ENCODE assay signal across 9 cellular contexts in the genomic region with DNA sequence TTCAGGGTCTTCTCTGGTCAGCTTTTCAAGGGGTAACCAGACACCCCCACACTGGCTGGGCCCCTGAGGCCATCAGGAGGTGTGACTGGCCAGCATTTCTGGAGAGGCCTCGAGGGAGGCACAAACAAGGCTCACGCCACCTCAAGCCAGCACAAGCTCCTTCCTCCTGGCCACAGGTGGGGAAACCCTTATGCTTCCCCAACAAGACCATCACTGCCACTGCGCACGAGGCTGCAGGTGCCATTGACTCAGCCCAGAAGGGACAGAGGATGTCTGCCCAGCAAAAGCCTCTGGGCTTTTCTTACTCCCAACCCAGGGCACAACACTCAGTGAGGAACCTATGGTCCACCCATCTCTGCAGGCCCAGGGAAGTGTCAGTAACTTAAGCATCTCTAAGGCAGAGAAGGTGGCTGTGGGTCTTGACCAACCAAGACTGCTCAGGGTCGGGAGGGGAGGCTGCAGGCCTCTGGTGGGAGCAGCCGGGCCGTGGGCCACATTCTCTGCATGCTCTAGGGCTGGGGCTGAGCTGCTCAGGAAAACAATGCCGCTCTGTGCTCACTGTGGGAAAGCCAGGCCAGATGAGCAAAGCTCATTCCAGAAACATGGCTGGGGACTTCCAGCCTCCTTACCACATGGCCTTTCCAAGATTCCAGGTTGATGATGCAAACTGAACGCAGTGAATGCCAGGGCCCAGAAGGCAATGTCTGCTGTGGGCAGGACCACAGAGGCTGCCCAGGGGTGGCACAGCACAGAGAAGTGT. TPM values are rescaled to one million over a fixed set of nuclear protein-coding genes. Genes with fewer than 3 reads are reported as not detected.
A peak's percentile ranks its signal among the peaks of the same experiment; 100 is the strongest.
DNase-seq lines count a peak whose midpoint lies in the region; ATAC-seq and TF ChIP-seq lines count a peak whose summit lies in the region.
"Had no signal": no experiment of that assay in that cellular context is flagged by ENCODE, and none has a peak within 500 bp of the region (broad histone marks: within the 10 kb centered on the region; RNA-seq: fewer than 3 reads in every experiment).

No MANE protein-coding gene starts in this region.

- no peak overlapping the region for H2AK5ac ChIP-seq in mesendoderm (ENCODE audit: low read length)

- no peak overlapping the region for H2BK15ac ChIP-seq in mesendoderm (replicated peaks; ENCODE audit: low read depth)

- H3K79me1 ChIP-seq in mesendoderm (ENCODE audit: low read length): no peaks in the 10 kb centered on the region

- intact Hi-C loops in activated CD8-positive, alpha-beta T cell treated with anti-CD3 and anti-CD28 coated beads for 36 hours (cut with micrococcal nuclease): no loop called here
- intact Hi-C loops in transverse colon (cut with DNase I; ENCODE audit: low total_unique reads): no loop called here

- no peaks in the 10 kb centered on the region for H3K36me3 Mint-ChIP-seq in activated CD8-positive, alpha-beta T cell treated with anti-CD3 and anti-CD28 coated beads, Interleukin-2, amount 10 ng/mL, durations not matched to agents 7 days and 5 days (ENCODE audit: low read depth)
- no peaks in the 10 kb centered on the region for H3K36me3 Mint-ChIP-seq in activated CD8-positive, alpha-beta T cell treated with anti-CD3 and anti-CD28 coated beads for 36 hours (ENCODE audit: low read depth)
- H3K36me3 Mint-ChIP-seq in effector memory CD8-positive, alpha-beta T cell (ENCODE audit: insufficient read depth): no peaks in the 10 kb centered on the region

- no peak overlapping the region for H3K27ac ChIP-seq in mesendoderm (ENCODE audit: low read depth, low read length)
- peak overlapping the region; percentile 13 to 53 (median 40) for H3K27ac ChIP-seq in transverse colon

- no peak for DNase-seq in activated CD8-positive, alpha-beta T cell treated with anti-CD3 and anti-CD28 coated beads, Interleukin-2, amount 10 ng/mL, durations not matched to agents 7 days and 5 days
- DNase-seq in activated CD8-positive, alpha-beta T cell treated with anti-CD3 and anti-CD28 coated beads for 36 hours: no peak
- no peak for DNase-seq in effector memory CD8-positive, alpha-beta T cell
- DNase-seq in mesendoderm (peak; percentile 83), transverse colon (no peak), activated gamma-delta T cell (lab: John Stamatoyannopoulos, UW) (no peak), MV-4-11 (lab: John Stamatoyannopoulos, UW) (no peak), NCI-H446 treated with DMSO at 0.1 percent for 48 hours (lab: John Stamatoyannopoulos, UW) (no peak)

- no peak overlapping the region for H3K56ac ChIP-seq in mesendoderm (ENCODE audit: low read length)

- H3K23ac ChIP-seq in mesendoderm (ENCODE audit: low read length): no peak overlapping the region

- H3K9ac ChIP-seq in mesendoderm (ENCODE audit: low read length): no peak overlapping the region

- no peak overlapping the region for H4K5ac ChIP-seq in mesendoderm (ENCODE audit: low read length)

- no peak overlapping the region for H3K18ac ChIP-seq in mesendoderm (ENCODE audit: low read length)

- no peak overlapping the region for H3K4me2 ChIP-seq in mesendoderm (ENCODE audit: low read length)

- no peak for TF ChIP-seq CTCF in activated CD8-positive, alpha-beta T cell treated with anti-CD3 and anti-CD28 coated beads for 36 hours (IDR thresholded peaks at IDR 0.05)
- no peak for TF ChIP-seq CTCF in transverse colon (IDR thresholded peaks at IDR 0.05)

- H2BK5ac ChIP-seq in mesendoderm (ENCODE audit: low read length): no peak overlapping the region

- H2BK120ac ChIP-seq in mesendoderm (ENCODE audit: low read depth, low read length): no peak overlapping the region

- POLR2A ChIA-PET in activated CD8-positive, alpha-beta T cell treated with anti-CD3 and anti-CD28 coated beads, Interleukin-2, amount 10 ng/mL, durations not matched to agents 7 days and 5 days (lab: Charles Lee): interaction anchor here (1.0 kb wide), 1 partner anchor 38 kb away, joined by 3 read pairs; no protein-coding TSS in a partner anchor
- POLR2A ChIA-PET in activated CD8-positive, alpha-beta T cell treated with anti-CD3 and anti-CD28 coated beads for 36 hours (lab: Charles Lee): no interaction called here

- no peak overlapping the region for H3K4ac ChIP-seq in mesendoderm (ENCODE audit: low read depth, low read length)

- no peaks in the 10 kb centered on the region for H3K4me1 ChIP-seq in mesendoderm (ENCODE audit: control insufficient read depth, low read depth, low read length)
- H3K4me1 ChIP-seq in transverse colon: peaks cover 4 to 12% (median 6%) of the 10 kb centered on the region in 4 donors

- H3K9me3 ChIP-seq in transverse colon: no peaks in the 10 kb centered on the region

- H3K4me1 Mint-ChIP-seq in activated CD8-positive, alpha-beta T cell treated with anti-CD3 and anti-CD28 coated beads, Interleukin-2, amount 10 ng/mL, durations not matched to agents 7 days and 5 days (ENCODE audit: low read depth): peaks cover 39% of the 10 kb centered on the region
- peaks cover 6% of the 10 kb centered on the region for H3K4me1 Mint-ChIP-seq in activated CD8-positive, alpha-beta T cell treated with anti-CD3 and anti-CD28 coated beads for 36 hours (ENCODE audit: low read depth)
- peaks cover 0 to 11% of the 10 kb centered on the region in 2 donors for H3K4me1 Mint-ChIP-seq in effector memory CD8-positive, alpha-beta T cell (ENCODE audit: low read depth in 2 of 2)
- H3K4me1 Mint-ChIP-seq: activated B cell treated with CpG ODN at 0.5 μM for 24 hours had no signal

- WGBS in mesendoderm (ENCODE audit: extremely low coverage, insufficient coverage, low lambda C conversion rate): no CpG with 5 or more reads among the region's 9 CpGs
- 79 to 90% methylated on average over 2 to 9 of the region's 9 CpGs for WGBS in transverse colon (ENCODE audit: low coverage in 1 of 2), 2 donors

- CTCF ChIA-PET in activated CD8-positive, alpha-beta T cell treated with anti-CD3 and anti-CD28 coated beads, Interleukin-2, amount 10 ng/mL, durations not matched to agents 7 days and 5 days (lab: Charles Lee): interaction anchor here (1.1 to 2.2 kb wide), 4 partner anchors 17 to 41 kb away, joined by 3 to 7 read pairs (median 4); no protein-coding TSS in a partner anchor
- CTCF ChIA-PET in activated CD8-positive, alpha-beta T cell treated with anti-CD3 and anti-CD28 coated beads for 36 hours (lab: Charles Lee): interaction anchor here (1.0 to 1.3 kb wide), 2 partner anchors 18 to 31 kb away, joined by 3 read pairs; no protein-coding TSS in a partner anchor

- H3K79me2 ChIP-seq in mesendoderm (ENCODE audit: control insufficient read depth, insufficient read depth, low read length): no peaks in the 10 kb centered on the region

- H3K4me3 ChIP-seq in mesendoderm (ENCODE audit: low read length) (no peak overlapping the region), transverse colon (no peak overlapping the region)

- H3K36me3 ChIP-seq in mesendoderm (ENCODE audit: control insufficient read depth, insufficient read depth, low read length) (no peaks in the 10 kb centered on the region), transverse colon (no peaks in the 10 kb centered on the region)

- no peak overlapping the region for H3K4me3 Mint-ChIP-seq in activated CD8-positive, alpha-beta T cell treated with anti-CD3 and anti-CD28 coated beads, Interleukin-2, amount 10 ng/mL, durations not matched to agents 7 days and 5 days
- H3K4me3 Mint-ChIP-seq in activated CD8-positive, alpha-beta T cell treated with anti-CD3 and anti-CD28 coated beads for 36 hours: no peak overlapping the region
- H3K4me3 Mint-ChIP-seq in effector memory CD8-positive, alpha-beta T cell: no peak overlapping the region
- H3K4me3 Mint-ChIP-seq: activated B cell treated with CpG ODN at 0.5 μM for 24 hours had no signal

- no peak for TF ChIP-seq EP300 in transverse colon (IDR thresholded peaks at IDR 0.05; ENCODE audit: low read depth)

- no peak overlapping the region for H4K8ac ChIP-seq in mesendoderm (ENCODE audit: low read depth, low read length)

- ATAC-seq in activated CD8-positive, alpha-beta T cell treated with anti-CD3 and anti-CD28 coated beads, Interleukin-2, amount 10 ng/mL, durations not matched to agents 7 days and 5 days: no peak
- no peak for ATAC-seq in activated CD8-positive, alpha-beta T cell treated with anti-CD3 and anti-CD28 coated beads for 36 hours
- no peak for ATAC-seq in effector memory CD8-positive, alpha-beta T cell (replicated peaks)

- H3K27me3 Mint-ChIP-seq in activated CD8-positive, alpha-beta T cell treated with anti-CD3 and anti-CD28 coated beads, Interleukin-2, amount 10 ng/mL, durations not matched to agents 7 days and 5 days (ENCODE audit: low read depth): peaks cover 2% of the 10 kb centered on the region
- H3K27me3 Mint-ChIP-seq in activated CD8-positive, alpha-beta T cell treated with anti-CD3 and anti-CD28 coated beads for 36 hours: peaks cover 6% of the 10 kb centered on the region
- peaks cover 0 to 19% of the 10 kb centered on the region in 2 donors for H3K27me3 Mint-ChIP-seq in effector memory CD8-positive, alpha-beta T cell
- H3K27me3 Mint-ChIP-seq: activated B cell treated with CpG ODN at 0.5 μM for 24 hours had no signal

- peak overlapping the region; percentile 65 for H3K27ac Mint-ChIP-seq in activated CD8-positive, alpha-beta T cell treated with anti-CD3 and anti-CD28 coated beads, Interleukin-2, amount 10 ng/mL, durations not matched to agents 7 days and 5 days
- no peak overlapping the region for H3K27ac Mint-ChIP-seq in activated CD8-positive, alpha-beta T cell treated with anti-CD3 and anti-CD28 coated beads for 36 hours
- peak overlapping the region; percentile 51 to 81 for H3K27ac Mint-ChIP-seq in effector memory CD8-positive, alpha-beta T cell
- H3K27ac Mint-ChIP-seq: activated B cell treated with CpG ODN at 0.5 μM for 24 hours had no signal

- H3K9me3 Mint-ChIP-seq in activated CD8-positive, alpha-beta T cell treated with anti-CD3 and anti-CD28 coated beads, Interleukin-2, amount 10 ng/mL, durations not matched to agents 7 days and 5 days (ENCODE audit: insufficient read depth): no peaks in the 10 kb centered on the region
- peaks cover 4% of the 10 kb centered on the region for H3K9me3 Mint-ChIP-seq in activated CD8-positive, alpha-beta T cell treated with anti-CD3 and anti-CD28 coated beads for 36 hours
- no peaks in the 10 kb centered on the region for H3K9me3 Mint-ChIP-seq in effector memory CD8-positive, alpha-beta T cell
- H3K9me3 Mint-ChIP-seq: activated B cell treated with CpG ODN at 0.5 μM for 24 hours had no signal

- TF ChIP-seq POLR2A in transverse colon (IDR thresholded peaks at IDR 0.05): no peak

- in situ Hi-C loops in transverse colon (cut with MboI; ENCODE audit: low pct_ligation_motif_present in 1 of 4, low pct_unique_long_range_greater_than_20kb in 1 of 4, low sequenced_read_pairs in 3 of 4): no loop called here

- H3K27me3 ChIP-seq in mesendoderm (ENCODE audit: insufficient read depth, low read length, poor library complexity): no peaks in the 10 kb centered on the region
- H3K27me3 ChIP-seq in transverse colon: no peaks in the 10 kb centered on the region

RNA-seq across cellular contexts. Expression of a gene that starts 24.2 kb away (rescaled TPM):
- 1 to 10 TPM in 1 of 2 experiments, under 1 TPM in 1; 0.76 to 1.6 TPM for total RNA-seq in activated CD8-positive, alpha-beta T cell treated with anti-CD3 and anti-CD28 coated beads, Interleukin-2, amount 10 ng/mL, durations not matched to agents 7 days and 5 days
- 1 to 10 TPM; 1.8 to 1.9 TPM for total RNA-seq in activated CD8-positive, alpha-beta T cell treated with anti-CD3 and anti-CD28 coated beads for 36 hours
- 3.1 TPM for polyA plus RNA-seq in mesendoderm (2013, experiment 1 of 2)
- polyA plus RNA-seq in mesendoderm (2013, experiment 2 of 2): 3.9 TPM
- total RNA-seq in transverse colon: 10 to 100 TPM; 26.8 to 37.8 (median 27.5) TPM

RNA-seq across cellular contexts. Expression of a gene that starts 24.2 kb away (rescaled TPM):
- total RNA-seq in activated CD8-positive, alpha-beta T cell treated with anti-CD3 and anti-CD28 coated beads, Interleukin-2, amount 10 ng/mL, durations not matched to agents 7 days and 5 days: not detected
- total RNA-seq in activated CD8-positive, alpha-beta T cell treated with anti-CD3 and anti-CD28 coated beads for 36 hours: not detected
- not detected for polyA plus RNA-seq in mesendoderm (2013, experiment 1 of 2)
- polyA plus RNA-seq in mesendoderm (2013, experiment 2 of 2): not detected
- total RNA-seq in transverse colon: 10 to 100 TPM in 3 of 4 donors, 1 to 10 TPM in 1; 9.5 to 49.4 (median 16.5) TPM
- total RNA-seq: activated B cell treated with CpG ODN at 0.5 μM for 24 hours had no signal

RNA-seq across cellular contexts. Expression of a gene that starts 43.2 kb away (rescaled TPM):
- not detected for total RNA-seq in activated CD8-positive, alpha-beta T cell treated with anti-CD3 and anti-CD28 coated beads, Interleukin-2, amount 10 ng/mL, durations not matched to agents 7 days and 5 days
- under 1 TPM; 0.16 to 0.27 TPM for total RNA-seq in activated CD8-positive, alpha-beta T cell treated with anti-CD3 and anti-CD28 coated beads for 36 hours
- 0.10 TPM for polyA plus RNA-seq in mesendoderm (2013, experiment 1 of 2)
- polyA plus RNA-seq in mesendoderm (2013, experiment 2 of 2): 0.10 TPM
- total RNA-seq in transverse colon: 100 to 1,000 TPM in 2 of 4 donors, 10 to 100 TPM in 2; 14.6 to 109 (median 76.6) TPM

Comparison
In these comparisons a context has a peak if more than half of its experiments do, and no peak if none do; other contexts are left out.
1. RNA of a gene that starts 24.2 kb away (total RNA-seq): 26.8 to 37.8 TPM in transverse colon; 1.8 to 1.9 TPM in activated CD8-positive, alpha-beta T cell treated with anti-CD3 and anti-CD28 coated beads for 36 hours and 0.76 to 1.6 TPM in activated CD8-positive, alpha-beta T cell treated with anti-CD3 and anti-CD28 coated beads, Interleukin-2, amount 10 ng/mL, durations not matched to agents 7 days and 5 days; every median in the first group is over 4 times any median in the second.
2. RNA of a gene that starts 24.2 kb away (total RNA-seq): 9.5 to 49.4 TPM in transverse colon; not detected in activated CD8-positive, alpha-beta T cell treated with anti-CD3 and anti-CD28 coated beads, Interleukin-2, amount 10 ng/mL, durations not matched to agents 7 days and 5 days and not detected in activated CD8-positive, alpha-beta T cell treated with anti-CD3 and anti-CD28 coated beads for 36 hours; every median in the first group is over 10 times any median in the second.
3. RNA of a gene that starts 43.2 kb away (total RNA-seq): 14.6 to 109 TPM in transverse colon; 0.16 to 0.27 TPM in activated CD8-positive, alpha-beta T cell treated with anti-CD3 and anti-CD28 coated beads for 36 hours and not detected in activated CD8-positive, alpha-beta T cell treated with anti-CD3 and anti-CD28 coated beads, Interleukin-2, amount 10 ng/mL, durations not matched to agents 7 days and 5 days; every median in the first group is over 10 times any median in the second.